In genomic region chr6:27002447-27002846, GRCh38 we compare ENCODE assay signal across 24 cellular contexts.
DNase-seq lines count a peak whose midpoint lies in the region; ATAC-seq, FAIRE-seq and TF ChIP-seq lines count a peak whose summit lies in the region.
"Had no signal": no experiment of that assay in that cellular context is flagged by ENCODE, and none has a peak within 500 bp of the region (broad histone marks: within the 10 kb centered on the region; RNA-seq: fewer than 3 reads in every experiment).

No MANE protein-coding gene starts in this region.

- H3K36me3 Mint-ChIP-seq in GM23338 (ENCODE audit: low read depth): peaks cover 4% of the 10 kb centered on the region; the same call in 2 of the 3 replicates
- H3K36me3 Mint-ChIP-seq: CD8-positive, alpha-beta T cell had no signal

- TF ChIP-seq CTCF in right atrium auricular region (IDR thresholded peaks at IDR 0.05) (no peak), GM23338 (conservative IDR thresholded peaks at IDR 0.05; ENCODE audit: low read depth in 2 of 2) (no peak), pancreas (IDR thresholded peaks at IDR 0.05) (no peak)

- intact Hi-C loops in Right ventricle myocardium inferior (cut with DNase I) (no loop called here), pancreas (cut with DNase I) (no loop called here)

- no peaks in the 10 kb centered on the region for H3F3A ChIP-seq in GM23338 (replicated peaks; ENCODE audit: low read depth)

- H3K27me3 ChIP-seq in right atrium auricular region: no peaks in the 10 kb centered on the region
- no peaks in the 10 kb centered on the region for H3K27me3 ChIP-seq in GM23338 (ENCODE audit: insufficient read depth)
- no peaks in the 10 kb centered on the region for H3K27me3 ChIP-seq in pancreas
- H3K27me3 ChIP-seq: BLaER1 treated with 17β-estradiol and CSF1 and Interleukin-3, amounts not matched to agents 10 nM and 100 nM had no signal

- H3K4me1 Mint-ChIP-seq in GM23338: no peaks in the 10 kb centered on the region
- H3K4me1 Mint-ChIP-seq: B cell had no signal

- no peak overlapping the region for H2AFZ ChIP-seq in GM23338

- TF ChIP-seq RAD21 in Ishikawa (IDR thresholded peaks at IDR 0.05; ENCODE audit: low read depth): no peak

- no peak overlapping the region for H3K4me2 ChIP-seq in GM23338
- H3K4me2 ChIP-seq: A549; BLaER1 treated with 17β-estradiol and CSF1 and Interleukin-3, amounts not matched to agents 10 nM and 100 nM had no signal

- H4K20me1 ChIP-seq in GM23338 (replicated peaks; ENCODE audit: insufficient read depth): no peaks in the 10 kb centered on the region; the same call in 1 of the 2 replicates
- H4K20me1 ChIP-seq: BLaER1 treated with 17β-estradiol and CSF1 and Interleukin-3, amounts not matched to agents 10 nM and 100 nM had no signal

- no peaks in the 10 kb centered on the region for H3K9me2 ChIP-seq in GM23338 (ENCODE audit: insufficient read depth)

- H3K9me3 ChIP-seq in right atrium auricular region (no peaks in the 10 kb centered on the region), pancreas (no peaks in the 10 kb centered on the region)
- H3K9me3 ChIP-seq: A549, Caco-2 had no signal

- ATAC-seq in Right ventricle myocardium inferior (no peak), GM23338 (no peak), pancreas (no peak)
- ATAC-seq in activated CD4-positive, CD25-positive, alpha-beta regulatory T cell treated with anti-CD3 and anti-CD28 coated beads, Interleukin-2, amount 50 U/mL, for 24 hours: no peak
- ATAC-seq: A549; CD8-positive, alpha-beta T cell had no signal

- H3K27ac ChIP-seq in right atrium auricular region: no peak overlapping the region
- no peak overlapping the region for H3K27ac ChIP-seq in GM23338 (ENCODE audit: low read depth)
- no peak overlapping the region for H3K27ac ChIP-seq in pancreas
- H3K27ac ChIP-seq: 22Rv1; A549; BLaER1 treated with 17β-estradiol and CSF1 and Interleukin-3, amounts not matched to agents 10 nM and 100 nM; C4-2B had no signal

- no peaks in the 10 kb centered on the region for H3K36me3 ChIP-seq in right atrium auricular region
- no peaks in the 10 kb centered on the region for H3K36me3 ChIP-seq in GM23338 (ENCODE audit: insufficient read depth)
- H3K36me3 ChIP-seq in pancreas: no peaks in the 10 kb centered on the region
- H3K36me3 ChIP-seq: BLaER1 treated with 17β-estradiol and CSF1 and Interleukin-3, amounts not matched to agents 10 nM and 100 nM had no signal

- H3K4me1 ChIP-seq in right atrium auricular region: no peaks in the 10 kb centered on the region
- H3K4me1 ChIP-seq in GM23338 (ENCODE audit: insufficient read depth): no peaks in the 10 kb centered on the region
- H3K4me1 ChIP-seq in pancreas: no peaks in the 10 kb centered on the region
- H3K4me1 ChIP-seq: A549; BLaER1 treated with 17β-estradiol and CSF1 and Interleukin-3, amounts not matched to agents 10 nM and 100 nM; Caco-2 had no signal

- H3K4me3 Mint-ChIP-seq in GM23338: no peak overlapping the region
- H3K4me3 Mint-ChIP-seq: B cell; CD4-positive, alpha-beta T cell; CD8-positive, alpha-beta T cell had no signal

- peaks cover 5% of the 10 kb centered on the region; the same call in 2 of the 3 replicates for H3K9me3 Mint-ChIP-seq in GM23338
- H3K9me3 Mint-ChIP-seq: CD4-positive, alpha-beta T cell; CD8-positive, alpha-beta T cell had no signal

- no peaks in the 10 kb centered on the region for H3K79me2 ChIP-seq in GM23338 (replicated peaks; ENCODE audit: insufficient read depth)

- TF ChIP-seq EP300 in Ishikawa (IDR thresholded peaks at IDR 0.05; ENCODE audit: borderline replicate concordance): no peak

- H3K27me3 Mint-ChIP-seq in GM23338 (ENCODE audit: insufficient read depth, low read depth, poor library complexity): no peaks in the 10 kb centered on the region

- DNase-seq in Right ventricle myocardium inferior (ENCODE audit: missing footprints) (peak; percentile 32), right atrium auricular region (ENCODE audit: low spot score) (no peak), GM23338 (ENCODE audit: low spot score) (no peak), islet precursor cell (peak; percentile 38), pancreas (no peak)
- no peak for DNase-seq in activated CD4-positive, CD25-positive, alpha-beta regulatory T cell treated with anti-CD3 and anti-CD28 coated beads, Interleukin-2, amount 50 U/mL, for 72 hours
- DNase-seq: AML-193; Caco-2; Calu3; CD4-positive, alpha-beta T cell; CD8-positive, alpha-beta T cell; DMS79 treated with DMSO at 0.1 percent for 48 hours; GF-D8 had no signal

- H3K27ac Mint-ChIP-seq in GM23338: no peak overlapping the region
- H3K27ac Mint-ChIP-seq: B cell; CD4-positive, alpha-beta T cell; CD8-positive, alpha-beta T cell had no signal

- 95 to 96% methylated on average over 15 of the region's 15 CpGs for WGBS in pancreas, 2 donors

- FAIRE-seq in pancreas (lab: Jason Lieb, UNC): no peak
- FAIRE-seq: A549, D721Med, G401.6, GM12891, GM19239 had no signal

- H3K4me3 ChIP-seq in right atrium auricular region: no peak overlapping the region
- H3K4me3 ChIP-seq in GM23338: no peak overlapping the region
- H3K4me3 ChIP-seq in pancreas: no peak overlapping the region
- H3K4me3 ChIP-seq: A549; BLaER1 treated with 17β-estradiol and CSF1 and Interleukin-3, amounts not matched to agents 10 nM and 100 nM had no signal

TF ChIP-seq in GM23338, 12 proteins besides CTCF, POLR2A, EP300 and RAD21:
- TF ChIP-seq, protein P1, sequence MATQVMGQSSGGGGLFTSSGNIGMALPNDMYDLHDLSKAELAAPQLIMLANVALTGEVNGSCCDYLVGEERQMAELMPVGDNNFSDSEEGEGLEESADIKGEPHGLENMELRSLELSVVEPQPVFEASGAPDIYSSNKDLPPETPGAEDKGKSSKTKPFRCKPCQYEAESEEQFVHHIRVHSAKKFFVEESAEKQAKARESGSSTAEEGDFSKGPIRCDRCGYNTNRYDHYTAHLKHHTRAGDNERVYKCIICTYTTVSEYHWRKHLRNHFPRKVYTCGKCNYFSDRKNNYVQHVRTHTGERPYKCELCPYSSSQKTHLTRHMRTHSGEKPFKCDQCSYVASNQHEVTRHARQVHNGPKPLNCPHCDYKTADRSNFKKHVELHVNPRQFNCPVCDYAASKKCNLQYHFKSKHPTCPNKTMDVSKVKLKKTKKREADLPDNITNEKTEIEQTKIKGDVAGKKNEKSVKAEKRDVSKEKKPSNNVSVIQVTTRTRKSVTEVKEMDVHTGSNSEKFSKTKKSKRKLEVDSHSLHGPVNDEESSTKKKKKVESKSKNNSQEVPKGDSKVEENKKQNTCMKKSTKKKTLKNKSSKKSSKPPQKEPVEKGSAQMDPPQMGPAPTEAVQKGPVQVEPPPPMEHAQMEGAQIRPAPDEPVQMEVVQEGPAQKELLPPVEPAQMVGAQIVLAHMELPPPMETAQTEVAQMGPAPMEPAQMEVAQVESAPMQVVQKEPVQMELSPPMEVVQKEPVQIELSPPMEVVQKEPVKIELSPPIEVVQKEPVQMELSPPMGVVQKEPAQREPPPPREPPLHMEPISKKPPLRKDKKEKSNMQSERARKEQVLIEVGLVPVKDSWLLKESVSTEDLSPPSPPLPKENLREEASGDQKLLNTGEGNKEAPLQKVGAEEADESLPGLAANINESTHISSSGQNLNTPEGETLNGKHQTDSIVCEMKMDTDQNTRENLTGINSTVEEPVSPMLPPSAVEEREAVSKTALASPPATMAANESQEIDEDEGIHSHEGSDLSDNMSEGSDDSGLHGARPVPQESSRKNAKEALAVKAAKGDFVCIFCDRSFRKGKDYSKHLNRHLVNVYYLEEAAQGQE (IDR thresholded peaks at IDR 0.05; ENCODE audit: unreplicated experiment): peak; percentile 17
- TF ChIP-seq NANOG (IDR thresholded peaks at IDR 0.05; ENCODE audit: borderline replicate concordance): no peak

TF ChIP-seq in Ishikawa, 13 proteins besides CTCF, POLR2A, EP300 and RAD21:
- TF ChIP-seq, protein P1 (IDR thresholded peaks at IDR 0.05; ENCODE audit: low read depth): 0 out of 2 replicates have a peak, but pooled peaks have one; percentile 35
- TF ChIP-seq FOXM1 (IDR thresholded peaks at IDR 0.05; ENCODE audit: borderline replicate concordance, low read depth): no peak

Comparison
In these comparisons a context has a peak if more than half of its experiments do, and no peak if none do; other contexts are left out.
1. DNase-seq: peak in Right ventricle myocardium inferior (single experiment) and islet precursor cell (single experiment); none in right atrium auricular region (single experiment), GM23338 (single experiment), pancreas (0 of 6) and activated CD4-positive, CD25-positive, alpha-beta regulatory T cell treated with anti-CD3 and anti-CD28 coated beads, Interleukin-2, amount 50 U/mL, for 72 hours (single experiment).